In genomic region chr5:111694183-111694582, GRCh38 we compare ENCODE assay signal across 14 cellular contexts.
DNase-seq lines count a peak whose midpoint lies in the region; ATAC-seq, FAIRE-seq and TF ChIP-seq lines count a peak whose summit lies in the region.
"Had no signal": no experiment of that assay in that cellular context is flagged by ENCODE, and none has a peak within 500 bp of the region (broad histone marks: within the 10 kb centered on the region; RNA-seq: fewer than 3 reads in every experiment).

No MANE protein-coding gene starts in this region.

- H3K4me2 ChIP-seq in endothelial cell of umbilical vein (ENCODE audit: insufficient read depth, low read length) = no peak overlapping the region
- H3K4me2 ChIP-seq: BLaER1 had no signal

- H3K79me2 ChIP-seq in endothelial cell of umbilical vein (ENCODE audit: control insufficient read depth, insufficient read depth, low read length) = no peaks in the 10 kb centered on the region

- H3K9me1 ChIP-seq in endothelial cell of umbilical vein (replicated peaks; ENCODE audit: control insufficient read depth, extremely low read depth, insufficient read depth, low read length) = no peaks in the 10 kb centered on the region

- no peak overlapping the region for H3K4me3 ChIP-seq in BJ (ENCODE audit: low read depth, low read length)
- no peak overlapping the region for H3K4me3 ChIP-seq in MG63
- H3K4me3 ChIP-seq in endothelial cell of umbilical vein (replicated peaks in 1 of 3; ENCODE audit: insufficient read depth in 1 of 3, low read depth in 1 of 3, low read length in 3 of 3) = no peak overlapping the region
- H3K4me3 ChIP-seq in spleen = no peak overlapping the region
- H3K4me3 ChIP-seq: BLaER1, thyroid gland had no signal

- H3K9me3 ChIP-seq in MG63 (no peaks in the 10 kb centered on the region), endothelial cell of umbilical vein (replicated peaks; ENCODE audit: control insufficient read depth, insufficient read depth, low read length) (no peaks in the 10 kb centered on the region), spleen (no peaks in the 10 kb centered on the region)
- H3K9me3 ChIP-seq: BLaER1, thyroid gland had no signal

- no TSS peak for BruUV-seq in endothelial cell of umbilical vein (replicated peaks; lab: Mats Ljungman, UMichigan)

- no peak overlapping the region for H3K9ac ChIP-seq in endothelial cell of umbilical vein (replicated peaks; ENCODE audit: extremely low read depth, insufficient read depth, low read length)
- H3K9ac ChIP-seq: BLaER1 had no signal

- H4K20me1 ChIP-seq in endothelial cell of umbilical vein (replicated peaks; ENCODE audit: control insufficient read depth, extremely low read depth, insufficient read depth, low read length) = no peaks in the 10 kb centered on the region
- H4K20me1 ChIP-seq: BLaER1 had no signal

- TF ChIP-seq POLR2A in endothelial cell of umbilical vein (IDR thresholded peaks at IDR 0.05; ENCODE audit: low read depth, low read length) = no peak
- TF ChIP-seq POLR2A in spleen (IDR thresholded peaks at IDR 0.05) = no peak

- dilution Hi-C loops in endothelial cell of umbilical vein (cut with MboI; ENCODE audit: extremely low pct_ligation_motif_present, low sequenced_read_pairs) = no loop called here

- POLR2A ChIA-PET in BJ (lab: Charles Lee) = interaction anchor here (0.6 kb wide), 1 partner anchor 49 kb away, joined by 3 read pairs; no protein-coding TSS in a partner anchor
- POLR2A ChIA-PET in endothelial cell of umbilical vein (lab: Charles Lee) = no interaction called here

- FAIRE-seq in endothelial cell of umbilical vein (lab: Jason Lieb, UNC) = no peak

- ATAC-seq in GM19023 (IDR thresholded peaks at IDR 0.05; ENCODE audit: unreplicated experiment) = no peak

- H3K36me3 ChIP-seq in BJ (ENCODE audit: control insufficient read depth, insufficient read depth, low read length) (no peaks in the 10 kb centered on the region), MG63 (no peaks in the 10 kb centered on the region), endothelial cell of umbilical vein (ENCODE audit: control insufficient read depth in 2 of 2, extremely low read depth in 1 of 2, insufficient read depth in 2 of 2, low read length in 2 of 2) (no peaks in the 10 kb centered on the region), spleen (no peaks in the 10 kb centered on the region)
- H3K36me3 ChIP-seq: BLaER1, thyroid gland had no signal

- H2AFZ ChIP-seq in endothelial cell of umbilical vein (ENCODE audit: low read depth, low read length) = no peak overlapping the region

- TF ChIP-seq CTCF in BJ (IDR thresholded peaks at IDR 0.05; ENCODE audit: insufficient read depth, low read depth, low read length) (no peak), endothelial cell of umbilical vein (IDR thresholded peaks at IDR 0.05; ENCODE audit: extremely low read depth in 1 of 2, insufficient read depth in 1 of 2, low read depth in 1 of 2, low read length in 2 of 2) (no peak), spleen (IDR thresholded peaks at IDR 0.05 in 8 of 11, conservative IDR thresholded peaks at IDR 0.05 in 3 of 11) (no peak)

- in situ Hi-C loops in G401 (cut with HindIII; ENCODE audit: low sequenced_read_pairs) = no loop called here

- H3K4me1 ChIP-seq in endothelial cell of umbilical vein (ENCODE audit: control insufficient read depth, extremely low read depth, insufficient read depth, low read length) (peaks cover 12% of the 10 kb centered on the region), spleen (no peaks in the 10 kb centered on the region)
- H3K4me1 ChIP-seq: BLaER1 had no signal

- WGBS in spleen, 5 donors = 72 to 93% (median 84%) methylated on average over 2 of the region's 2 CpGs

- H3K27ac ChIP-seq in endothelial cell of umbilical vein (ENCODE audit: insufficient read depth, low read depth, low read length) = no peak overlapping the region
- H3K27ac ChIP-seq in spleen = no peak overlapping the region
- H3K27ac ChIP-seq: BLaER1, thyroid gland had no signal

- DNase-seq in BJ (ENCODE audit: low read depth) (peak; percentile 73), MG63 (peak; percentile 36), endothelial cell of umbilical vein (ENCODE audit: low read depth, low spot score) (no peak), kidney tubule cell (ENCODE audit: low spot score) (peak; percentile 61), G401 (ENCODE audit: low spot score) (no peak), spleen (no peak), SHP77 (lab: John Stamatoyannopoulos, UW) (no peak)
- DNase-seq: activated CD4-positive, alpha-beta T cell treated with anti-CD3 and anti-CD28 coated beads, Interleukin-2, amount 50 U/mL, for 48 hours; NCI-H1436; NCI-H510A treated with DMSO at 0.1 percent for 48 hours; T-helper 9 cell; thyroid gland had no signal

- H3K27me3 ChIP-seq in BJ (ENCODE audit: control insufficient read depth, insufficient read depth, low read length) (no peaks in the 10 kb centered on the region), MG63 (no peaks in the 10 kb centered on the region), endothelial cell of umbilical vein (ENCODE audit: control insufficient read depth in 2 of 2, insufficient read depth in 2 of 2, low read length in 2 of 2) (no peaks in the 10 kb centered on the region), spleen (replicated peaks in 1 of 7) (no peaks in the 10 kb centered on the region)
- H3K27me3 ChIP-seq: BLaER1, thyroid gland had no signal

- CTCF ChIA-PET in BJ (lab: Yijun Ruan, JAX) (interaction anchor here (1.4 kb wide), 2 partner anchors 42 to 163 kb away, joined by 3 to 5 read pairs; no protein-coding TSS in a partner anchor), endothelial cell of umbilical vein (lab: Charles Lee) (interaction anchor here (1.8 to 2.3 kb wide), 3 partner anchors 13 to 162 kb away, joined by 6 to 12 read pairs (median 10); no protein-coding TSS in a partner anchor)

- intact Hi-C loops in endothelial cell of umbilical vein (cut with micrococcal nuclease) (no loop called here), spleen (cut with DNase I; ENCODE audit: low total_unique reads) (no loop called here)

TF ChIP-seq in endothelial cell of umbilical vein, 7 proteins besides CTCF, POLR2A, EP300 and RAD21:
- no peak for TF ChIP-seq EZH2 (IDR thresholded peaks at IDR 0.05; ENCODE audit: borderline replicate concordance, low read depth, low read length, severe bottlenecking)
- peak; percentile 37 for TF ChIP-seq GATA2 (IDR thresholded peaks at IDR 0.05; ENCODE audit: insufficient read depth, insufficient read length, low read depth, low read length)
- no peak for TF ChIP-seq MYC (IDR thresholded peaks at IDR 0.05; ENCODE audit: low read depth, low read length)
- peak; percentile 7 for TF ChIP-seq FOS (IDR thresholded peaks at IDR 0.05; ENCODE audit: borderline replicate concordance, insufficient read depth, low read length)

Comparison
In these comparisons a context has a peak if more than half of its experiments do, and no peak if none do; other contexts are left out.
1. DNase-seq: peak in BJ (single experiment), MG63 (single experiment) and kidney tubule cell (single experiment); none in endothelial cell of umbilical vein (single experiment), G401 (single experiment), spleen (single experiment) and SHP77 (0 of 2).